In the genomic region with DNA sequence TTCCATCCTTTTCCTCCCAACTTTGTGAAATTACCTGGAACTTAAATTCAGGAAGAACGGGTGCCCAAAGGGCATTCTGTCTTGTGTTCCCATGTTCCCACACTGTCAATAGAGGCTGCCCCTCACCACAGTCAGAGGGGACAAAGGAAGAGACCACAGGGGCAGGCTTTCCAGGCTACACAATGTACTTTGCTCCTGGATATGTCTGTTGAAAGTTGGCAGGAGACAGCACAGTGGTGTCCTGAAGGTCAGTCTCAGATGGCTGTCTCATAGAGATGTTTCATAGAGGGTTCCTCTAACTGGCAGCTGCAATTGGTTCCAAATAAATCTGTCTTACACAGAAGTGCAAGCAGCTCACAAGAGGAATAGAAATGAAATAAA, we compare ENCODE assay signal across 25 cellular contexts.
DNase-seq lines count a peak whose midpoint lies in the region; TF ChIP-seq lines count a peak whose summit lies in the region.
"Had no signal": no experiment of that assay in that cellular context is flagged by ENCODE, and none has a peak within 500 bp of the region (broad histone marks: within the 10 kb centered on the region; RNA-seq: fewer than 3 reads in every experiment).

No MANE protein-coding gene starts in this region.

- H3K4me3 ChIP-seq in coronary artery (no peak overlapping the region), right atrium auricular region (no peak overlapping the region), sigmoid colon (no peak overlapping the region), vagina (no peak overlapping the region)
- H3K4me3 ChIP-seq: dorsolateral prefrontal cortex, HAP-1, pancreas had no signal

- no peak for TF ChIP-seq CTCF in coronary artery (IDR thresholded peaks at IDR 0.05)
- TF ChIP-seq CTCF in right atrium auricular region (IDR thresholded peaks at IDR 0.05): no peak
- no peak for TF ChIP-seq CTCF in sigmoid colon (IDR thresholded peaks at IDR 0.05)
- TF ChIP-seq CTCF in vagina (IDR thresholded peaks at IDR 0.05): no peak
- no peak for TF ChIP-seq CTCF in RWPE1 (conservative IDR thresholded peaks at IDR 0.05; ENCODE audit: low read depth)

- TF ChIP-seq EP300 in sigmoid colon (IDR thresholded peaks at IDR 0.05): no peak

- H3K36me3 ChIP-seq in right atrium auricular region (no peaks in the 10 kb centered on the region), sigmoid colon (no peaks in the 10 kb centered on the region), vagina (no peaks in the 10 kb centered on the region)
- H3K36me3 ChIP-seq: HAP-1, pancreas, WERI-Rb-1 had no signal

- CTCF ChIA-PET in RWPE1 (lab: Yijun Ruan, JAX): no interaction called here

- intact Hi-C loops in sigmoid colon (cut with DNase I) (loop anchor here (5.0 kb wide), 1 partner anchor 194 kb away; no protein-coding TSS in a partner anchor), vagina (cut with DNase I) (loop anchor here (10.0 kb wide), 1 partner anchor 54 kb away; no protein-coding TSS in a partner anchor)

- peak overlapping the region; percentile 69 to 85 for H3K27ac ChIP-seq in coronary artery
- H3K27ac ChIP-seq in right atrium auricular region: peak overlapping the region; percentile 55 to 75
- peak overlapping the region in 3 of 4 donors; percentile 86 to 93 (median 90) for H3K27ac ChIP-seq in sigmoid colon
- H3K27ac ChIP-seq in vagina: peak overlapping the region; percentile 82
- H3K27ac ChIP-seq in RWPE1: no peak overlapping the region
- H3K27ac ChIP-seq: dorsolateral prefrontal cortex, pancreas, WERI-Rb-1 had no signal

- H3K27me3 ChIP-seq in right atrium auricular region (no peaks in the 10 kb centered on the region), sigmoid colon (no peaks in the 10 kb centered on the region), vagina (no peaks in the 10 kb centered on the region)
- H3K27me3 ChIP-seq: dorsolateral prefrontal cortex, pancreas had no signal

- no peaks in the 10 kb centered on the region for H3K9me3 ChIP-seq in right atrium auricular region
- no peaks in the 10 kb centered on the region for H3K9me3 ChIP-seq in sigmoid colon
- H3K9me3 ChIP-seq in vagina: no peaks in the 10 kb centered on the region
- H3K9me3 ChIP-seq: HAP-1, pancreas had no signal

- H3K4me1 ChIP-seq in right atrium auricular region: peaks cover 0 to 44% of the 10 kb centered on the region in 2 donors
- peaks cover 0 to 63% (median 57%) of the 10 kb centered on the region in 4 donors for H3K4me1 ChIP-seq in sigmoid colon
- H3K4me1 ChIP-seq in vagina: peaks cover 36% of the 10 kb centered on the region
- H3K4me1 ChIP-seq: HAP-1, pancreas had no signal

- DNase-seq in coronary artery (ENCODE audit: low spot score) (no peak), right atrium auricular region (ENCODE audit: low spot score) (no peak), sigmoid colon (no peak), vagina (ENCODE audit: extremely low spot score in 2 of 2) (no peak), DMS 273 (lab: John Stamatoyannopoulos, UW; ENCODE audit: unreplicated experiment) (no peak), RWPE1 (ENCODE audit: low spot score) (no peak)
- no peak for DNase-seq in activated CD4-positive, CD25-positive, alpha-beta regulatory T cell treated with anti-CD3 and anti-CD28 coated beads, Interleukin-2, amount 50 U/mL, for 72 hours
- DNase-seq: activated CD4-positive, alpha-beta T cell treated with anti-CD3 and anti-CD28 coated beads, Interleukin-2, amount 50 U/mL, for 1 hour; activated CD8-positive, alpha-beta memory T cell treated with anti-CD3 and anti-CD28 coated beads, Interleukin-2, amount 10 ng/mL, durations not matched to agents 7 days and 5 days; activated naive CD4-positive, alpha-beta T cell treated with anti-CD3 and anti-CD28 coated beads, Interleukin-2, amount 50 U/mL, for 16 hours; activated T-cell treated with anti-CD3 and anti-CD28 coated beads, Interleukin-2, amount 50 U/mL, for 72 hours; aorta; central memory CD4-positive, alpha-beta T cell; dorsolateral prefrontal cortex; glutamatergic neuron; midbrain; NCI-H1092 treated with DMSO at 0.1 percent for 48 hours; NCI-H2029; NCI-H446; OCI-M1; pancreas; stimulated activated CD8-positive, alpha-beta memory T cell treated with anti-CD3 and anti-CD28 coated beads, Interleukin-4, amount 100 ng/mL, for 48 hours; T-helper 9 cell; WERI-Rb-1 had no signal

- TF ChIP-seq POLR2A in sigmoid colon (IDR thresholded peaks at IDR 0.05): no peak
- no peak for TF ChIP-seq POLR2A in vagina (IDR thresholded peaks at IDR 0.05)

- 95 to 98% methylated on average over 1 of the region's 1 CpG for WGBS in sigmoid colon, 2 donors

- POLR2A ChIA-PET in RWPE1 (lab: Yijun Ruan, JAX; ENCODE audit: low non-redundant PET): no interaction called here
